ENCODE assay signal across 24 cellular contexts in genomic region chr15:85910796-85911195, GRCh38.
DNase-seq lines count a peak whose midpoint lies in the region; ATAC-seq and TF ChIP-seq lines count a peak whose summit lies in the region.
"Had no signal": no experiment of that assay in that cellular context is flagged by ENCODE, and none has a peak within 500 bp of the region (broad histone marks: within the 10 kb centered on the region; RNA-seq: fewer than 3 reads in every experiment).

No MANE protein-coding gene starts in this region.

- H3F3A ChIP-seq in neural progenitor cell (ENCODE audit: low read depth): no peaks in the 10 kb centered on the region

- H3K4me2 ChIP-seq in neural progenitor cell: peak overlapping the region; percentile 56
- H3K4me2 ChIP-seq: BLaER1 had no signal

- no peaks in the 10 kb centered on the region for H3K27me3 ChIP-seq in neural progenitor cell
- H3K27me3 ChIP-seq: BLaER1, SJCRH30 had no signal

- H3K4me3 Mint-ChIP-seq in neural progenitor cell: no peak overlapping the region
- H3K4me3 Mint-ChIP-seq in activated CD4-positive, alpha-beta T cell treated with anti-CD3 and anti-CD28 coated beads, Interleukin-2, amount 10 ng/mL, durations not matched to agents 24 days and 14 days: no peak overlapping the region
- H3K4me3 Mint-ChIP-seq: activated naive CD8-positive, alpha-beta T cell; central memory CD8-positive, alpha-beta T cell; HFFc6; mesothelial cell of epicardium; naive thymus-derived CD4-positive, alpha-beta T cell had no signal

- no peaks in the 10 kb centered on the region for H3K9me3 Mint-ChIP-seq in neural progenitor cell
- H3K9me3 Mint-ChIP-seq in activated CD4-positive, alpha-beta T cell treated with anti-CD3 and anti-CD28 coated beads, Interleukin-2, amount 10 ng/mL, durations not matched to agents 24 days and 14 days: no peaks in the 10 kb centered on the region
- H3K9me3 Mint-ChIP-seq: central memory CD8-positive, alpha-beta T cell; mesothelial cell of epicardium had no signal

- peak; percentile 56 for DNase-seq in G401 (ENCODE audit: low spot score)
- DNase-seq in SK-MEL-5 (ENCODE audit: low read depth, low spot score): peak; percentile 93
- DNase-seq in cerebellum (ENCODE audit: low spot score): peak; percentile 21
- peak; percentile 25 for DNase-seq in neural progenitor cell (ENCODE audit: low spot score)
- no peak for DNase-seq in NCI-H2107 (lab: John Stamatoyannopoulos, UW)
- DNase-seq in stimulated activated CD8-positive, alpha-beta memory T cell treated with anti-CD3 and anti-CD28 coated beads, Interleukin-4, amount 100 ng/mL, for 48 hours: no peak
- DNase-seq in activated CD4-positive, alpha-beta T cell treated with anti-CD3 and anti-CD28 coated beads, Interleukin-2, amount 10 ng/mL, durations not matched to agents 24 days and 14 days: no peak
- DNase-seq: activated CD4-positive, CD25-positive, alpha-beta regulatory T cell treated with anti-CD3 and anti-CD28 coated beads, Interleukin-2, amount 50 U/mL, for 72 hours; activated T-cell treated with anti-CD3 and anti-CD28 coated beads for 4 hours; HFFc6; left ventricle myocardium inferior; naive thymus-derived CD4-positive, alpha-beta T cell; NCI-H1694; NCI-H2171; SJCRH30; spleen; T-helper 1 cell; trophoblast cell had no signal

- no peaks in the 10 kb centered on the region for H3K9me3 ChIP-seq in neural progenitor cell (ENCODE audit: low read depth)
- H3K9me3 ChIP-seq: BLaER1, left ventricle myocardium inferior, SJCRH30, spleen had no signal

- no peaks in the 10 kb centered on the region for H4K20me1 ChIP-seq in neural progenitor cell (ENCODE audit: low read depth)
- H4K20me1 ChIP-seq: BLaER1 had no signal

- H2AFZ ChIP-seq in neural progenitor cell (replicated peaks): peak overlapping the region; percentile 92

- no peaks in the 10 kb centered on the region for H3K79me2 ChIP-seq in neural progenitor cell (ENCODE audit: low read depth)

- no peaks in the 10 kb centered on the region for H3K36me3 ChIP-seq in neural progenitor cell
- H3K36me3 ChIP-seq: BLaER1, left ventricle myocardium inferior, SJCRH30, spleen had no signal

- peaks cover 19% of the 10 kb centered on the region for H3K4me1 ChIP-seq in neural progenitor cell
- H3K4me1 ChIP-seq: left ventricle myocardium inferior, spleen had no signal

- H3K27ac Mint-ChIP-seq in neural progenitor cell: no peak overlapping the region
- H3K27ac Mint-ChIP-seq in activated CD4-positive, alpha-beta T cell treated with anti-CD3 and anti-CD28 coated beads, Interleukin-2, amount 10 ng/mL, durations not matched to agents 24 days and 14 days: no peak overlapping the region
- H3K27ac Mint-ChIP-seq: activated naive CD8-positive, alpha-beta T cell; HFFc6; mesothelial cell of epicardium; naive thymus-derived CD4-positive, alpha-beta T cell had no signal

- no peak for TF ChIP-seq CTCF in neural progenitor cell (IDR thresholded peaks at IDR 0.05)

- no peaks in the 10 kb centered on the region for H3K36me3 Mint-ChIP-seq in neural progenitor cell
- no peaks in the 10 kb centered on the region for H3K36me3 Mint-ChIP-seq in activated CD4-positive, alpha-beta T cell treated with anti-CD3 and anti-CD28 coated beads, Interleukin-2, amount 10 ng/mL, durations not matched to agents 24 days and 14 days (ENCODE audit: low read depth)
- H3K36me3 Mint-ChIP-seq: activated naive CD8-positive, alpha-beta T cell; mesothelial cell of epicardium; naive thymus-derived CD4-positive, alpha-beta T cell had no signal

- intact Hi-C loops in activated CD4-positive, alpha-beta T cell treated with anti-CD3 and anti-CD28 coated beads, Interleukin-2, amount 10 ng/mL, durations not matched to agents 24 days and 14 days (cut with micrococcal nuclease): no loop called here

- no peak for ATAC-seq in GM21367 (IDR thresholded peaks at IDR 0.05; ENCODE audit: unreplicated experiment)
- ATAC-seq: naive thymus-derived CD4-positive, alpha-beta T cell had no signal

- H3K4me3 ChIP-seq in neural progenitor cell: no peak overlapping the region
- H3K4me3 ChIP-seq: BLaER1, left ventricle myocardium inferior, SJCRH30, spleen had no signal

- H3K27ac ChIP-seq in neural progenitor cell: peak overlapping the region; percentile 22
- H3K27ac ChIP-seq: BLaER1, HL-60, left ventricle myocardium inferior, SJCRH30, spleen had no signal

- in situ Hi-C loops in G401 (cut with HindIII; ENCODE audit: low sequenced_read_pairs): no loop called here
- in situ Hi-C loops in SK-MEL-5 (cut with HindIII; ENCODE audit: low pct_unique_long_range_greater_than_20kb, low sequenced_read_pairs): no loop called here

- no peak overlapping the region for H3K9ac ChIP-seq in neural progenitor cell
- H3K9ac ChIP-seq: BLaER1 had no signal

- peaks cover 18% of the 10 kb centered on the region for H3K4me1 Mint-ChIP-seq in neural progenitor cell
- no peaks in the 10 kb centered on the region for H3K4me1 Mint-ChIP-seq in activated CD4-positive, alpha-beta T cell treated with anti-CD3 and anti-CD28 coated beads, Interleukin-2, amount 10 ng/mL, durations not matched to agents 24 days and 14 days
- H3K4me1 Mint-ChIP-seq: central memory CD8-positive, alpha-beta T cell had no signal

- H3K27me3 Mint-ChIP-seq in neural progenitor cell (ENCODE audit: insufficient read depth, low read depth): peaks cover 9% of the 10 kb centered on the region
- peaks cover 6% of the 10 kb centered on the region for H3K27me3 Mint-ChIP-seq in activated CD4-positive, alpha-beta T cell treated with anti-CD3 and anti-CD28 coated beads, Interleukin-2, amount 10 ng/mL, durations not matched to agents 24 days and 14 days

Comparison
In these comparisons a context has a peak if more than half of its experiments do, and no peak if none do; other contexts are left out.
1. DNase-seq: peak in G401 (single experiment), SK-MEL-5 (single experiment), cerebellum (single experiment) and neural progenitor cell (single experiment); none in NCI-H2107 (single experiment), stimulated activated CD8-positive, alpha-beta memory T cell treated with anti-CD3 and anti-CD28 coated beads, Interleukin-4, amount 100 ng/mL, for 48 hours (single experiment) and activated CD4-positive, alpha-beta T cell treated with anti-CD3 and anti-CD28 coated beads, Interleukin-2, amount 10 ng/mL, durations not matched to agents 24 days and 14 days (single experiment).